ENCODE assay signal across 1 cellular context in genomic region chr22:23781533-23781932, GRCh38.
TF ChIP-seq lines count a peak whose summit lies in the region.

No MANE protein-coding gene starts in this region.

TF ChIP-seq in H1, 55 proteins besides CTCF, POLR2A, EP300 and RAD21:
- no peak for TF ChIP-seq CBX5 (IDR thresholded peaks at IDR 0.05; ENCODE audit: low read depth, low read length)
- TF ChIP-seq NRF1 (IDR thresholded peaks at IDR 0.05; ENCODE audit: low read depth, low read length), result no peak
- no peak for TF ChIP-seq NANOG (IDR thresholded peaks at IDR 0.05; ENCODE audit: insufficient read depth, low read depth, low read length, poor library complexity, severe bottlenecking)
- no peak for TF ChIP-seq TBP (IDR thresholded peaks at IDR 0.05; ENCODE audit: low read depth, low read length)
- TF ChIP-seq ATF3 (IDR thresholded peaks at IDR 0.05; ENCODE audit: insufficient read depth, low read depth, low read length), result no peak
- TF ChIP-seq EGR1 (IDR thresholded peaks at IDR 0.05; ENCODE audit: borderline replicate concordance, low read depth, low read length), result no peak
- TF ChIP-seq ZNF274 (IDR thresholded peaks at IDR 0.05; ENCODE audit: borderline replicate concordance, extremely low read depth, low read length), result no peak
- no peak for TF ChIP-seq TEAD4 (IDR thresholded peaks at IDR 0.05; ENCODE audit: low read depth, low read length)
- no peak for TF ChIP-seq POLR2AphosphoS5 (IDR thresholded peaks at IDR 0.05; ENCODE audit: low read depth, low read length)
- no peak for TF ChIP-seq EZH2 (IDR thresholded peaks at IDR 0.05; ENCODE audit: low read depth, low read length, severe bottlenecking)
- no peak for TF ChIP-seq TAF7 (optimal IDR thresholded peaks at IDR 0.05; ENCODE audit: borderline replicate concordance, low read depth, low read length)
- no peak for TF ChIP-seq CTBP2 (IDR thresholded peaks at IDR 0.05; ENCODE audit: borderline replicate concordance, insufficient read depth, insufficient read length, low read length)
- TF ChIP-seq CHD1 (IDR thresholded peaks at IDR 0.05; ENCODE audit: low read depth, low read length), result no peak
- no peak for TF ChIP-seq BCL11A (IDR thresholded peaks at IDR 0.05; ENCODE audit: low read depth in 2 of 2, low read length in 2 of 2)
